ENCODE assay signal across 1 cellular context in genomic region chr6:52647199-52647598, GRCh38.
TF ChIP-seq lines count a peak whose summit lies in the region.

No MANE protein-coding gene starts in this region.

TF ChIP-seq in H1, 55 proteins besides CTCF, POLR2A, EP300 and RAD21 (continued from another document):
- TF ChIP-seq ATF2 (IDR thresholded peaks at IDR 0.05; ENCODE audit: low read length) (no peak), EGR1 (IDR thresholded peaks at IDR 0.05; ENCODE audit: borderline replicate concordance, low read depth, low read length) (no peak), ASH2L (IDR thresholded peaks at IDR 0.05; ENCODE audit: low read length) (no peak), CBX8 (IDR thresholded peaks at IDR 0.05; ENCODE audit: borderline replicate concordance, low read depth, low read length) (no peak), YY1 (IDR thresholded peaks at IDR 0.05; ENCODE audit: low read depth, low read length) (no peak), TCF12 (IDR thresholded peaks at IDR 0.05; ENCODE audit: low read depth, low read length) (no peak), CBX5 (IDR thresholded peaks at IDR 0.05; ENCODE audit: low read depth, low read length) (no peak), TBP (IDR thresholded peaks at IDR 0.05; ENCODE audit: low read depth, low read length) (no peak), SP2 (IDR thresholded peaks at IDR 0.05; ENCODE audit: low read length) (no peak), SIN3A (conservative IDR thresholded peaks at IDR 0.05 in 1 of 2, IDR thresholded peaks at IDR 0.05 in 1 of 2; ENCODE audit: low read depth in 1 of 2, low read length in 2 of 2) (no peak), EZH2 (IDR thresholded peaks at IDR 0.05; ENCODE audit: low read depth, low read length, severe bottlenecking) (no peak), HDAC2 (IDR thresholded peaks at IDR 0.05; ENCODE audit: borderline replicate concordance in 1 of 2, low read depth in 2 of 2, low read length in 2 of 2) (no peak), KDM4A (IDR thresholded peaks at IDR 0.05; ENCODE audit: low read depth, low read length, severe bottlenecking) (no peak), ZNF274 (IDR thresholded peaks at IDR 0.05; ENCODE audit: borderline replicate concordance, extremely low read depth, low read length) (no peak), POLR2AphosphoS5 (IDR thresholded peaks at IDR 0.05; ENCODE audit: low read depth, low read length) (no peak), TAF7 (optimal IDR thresholded peaks at IDR 0.05; ENCODE audit: borderline replicate concordance, low read depth, low read length) (no peak)
- TF ChIP-seq, protein P1, sequence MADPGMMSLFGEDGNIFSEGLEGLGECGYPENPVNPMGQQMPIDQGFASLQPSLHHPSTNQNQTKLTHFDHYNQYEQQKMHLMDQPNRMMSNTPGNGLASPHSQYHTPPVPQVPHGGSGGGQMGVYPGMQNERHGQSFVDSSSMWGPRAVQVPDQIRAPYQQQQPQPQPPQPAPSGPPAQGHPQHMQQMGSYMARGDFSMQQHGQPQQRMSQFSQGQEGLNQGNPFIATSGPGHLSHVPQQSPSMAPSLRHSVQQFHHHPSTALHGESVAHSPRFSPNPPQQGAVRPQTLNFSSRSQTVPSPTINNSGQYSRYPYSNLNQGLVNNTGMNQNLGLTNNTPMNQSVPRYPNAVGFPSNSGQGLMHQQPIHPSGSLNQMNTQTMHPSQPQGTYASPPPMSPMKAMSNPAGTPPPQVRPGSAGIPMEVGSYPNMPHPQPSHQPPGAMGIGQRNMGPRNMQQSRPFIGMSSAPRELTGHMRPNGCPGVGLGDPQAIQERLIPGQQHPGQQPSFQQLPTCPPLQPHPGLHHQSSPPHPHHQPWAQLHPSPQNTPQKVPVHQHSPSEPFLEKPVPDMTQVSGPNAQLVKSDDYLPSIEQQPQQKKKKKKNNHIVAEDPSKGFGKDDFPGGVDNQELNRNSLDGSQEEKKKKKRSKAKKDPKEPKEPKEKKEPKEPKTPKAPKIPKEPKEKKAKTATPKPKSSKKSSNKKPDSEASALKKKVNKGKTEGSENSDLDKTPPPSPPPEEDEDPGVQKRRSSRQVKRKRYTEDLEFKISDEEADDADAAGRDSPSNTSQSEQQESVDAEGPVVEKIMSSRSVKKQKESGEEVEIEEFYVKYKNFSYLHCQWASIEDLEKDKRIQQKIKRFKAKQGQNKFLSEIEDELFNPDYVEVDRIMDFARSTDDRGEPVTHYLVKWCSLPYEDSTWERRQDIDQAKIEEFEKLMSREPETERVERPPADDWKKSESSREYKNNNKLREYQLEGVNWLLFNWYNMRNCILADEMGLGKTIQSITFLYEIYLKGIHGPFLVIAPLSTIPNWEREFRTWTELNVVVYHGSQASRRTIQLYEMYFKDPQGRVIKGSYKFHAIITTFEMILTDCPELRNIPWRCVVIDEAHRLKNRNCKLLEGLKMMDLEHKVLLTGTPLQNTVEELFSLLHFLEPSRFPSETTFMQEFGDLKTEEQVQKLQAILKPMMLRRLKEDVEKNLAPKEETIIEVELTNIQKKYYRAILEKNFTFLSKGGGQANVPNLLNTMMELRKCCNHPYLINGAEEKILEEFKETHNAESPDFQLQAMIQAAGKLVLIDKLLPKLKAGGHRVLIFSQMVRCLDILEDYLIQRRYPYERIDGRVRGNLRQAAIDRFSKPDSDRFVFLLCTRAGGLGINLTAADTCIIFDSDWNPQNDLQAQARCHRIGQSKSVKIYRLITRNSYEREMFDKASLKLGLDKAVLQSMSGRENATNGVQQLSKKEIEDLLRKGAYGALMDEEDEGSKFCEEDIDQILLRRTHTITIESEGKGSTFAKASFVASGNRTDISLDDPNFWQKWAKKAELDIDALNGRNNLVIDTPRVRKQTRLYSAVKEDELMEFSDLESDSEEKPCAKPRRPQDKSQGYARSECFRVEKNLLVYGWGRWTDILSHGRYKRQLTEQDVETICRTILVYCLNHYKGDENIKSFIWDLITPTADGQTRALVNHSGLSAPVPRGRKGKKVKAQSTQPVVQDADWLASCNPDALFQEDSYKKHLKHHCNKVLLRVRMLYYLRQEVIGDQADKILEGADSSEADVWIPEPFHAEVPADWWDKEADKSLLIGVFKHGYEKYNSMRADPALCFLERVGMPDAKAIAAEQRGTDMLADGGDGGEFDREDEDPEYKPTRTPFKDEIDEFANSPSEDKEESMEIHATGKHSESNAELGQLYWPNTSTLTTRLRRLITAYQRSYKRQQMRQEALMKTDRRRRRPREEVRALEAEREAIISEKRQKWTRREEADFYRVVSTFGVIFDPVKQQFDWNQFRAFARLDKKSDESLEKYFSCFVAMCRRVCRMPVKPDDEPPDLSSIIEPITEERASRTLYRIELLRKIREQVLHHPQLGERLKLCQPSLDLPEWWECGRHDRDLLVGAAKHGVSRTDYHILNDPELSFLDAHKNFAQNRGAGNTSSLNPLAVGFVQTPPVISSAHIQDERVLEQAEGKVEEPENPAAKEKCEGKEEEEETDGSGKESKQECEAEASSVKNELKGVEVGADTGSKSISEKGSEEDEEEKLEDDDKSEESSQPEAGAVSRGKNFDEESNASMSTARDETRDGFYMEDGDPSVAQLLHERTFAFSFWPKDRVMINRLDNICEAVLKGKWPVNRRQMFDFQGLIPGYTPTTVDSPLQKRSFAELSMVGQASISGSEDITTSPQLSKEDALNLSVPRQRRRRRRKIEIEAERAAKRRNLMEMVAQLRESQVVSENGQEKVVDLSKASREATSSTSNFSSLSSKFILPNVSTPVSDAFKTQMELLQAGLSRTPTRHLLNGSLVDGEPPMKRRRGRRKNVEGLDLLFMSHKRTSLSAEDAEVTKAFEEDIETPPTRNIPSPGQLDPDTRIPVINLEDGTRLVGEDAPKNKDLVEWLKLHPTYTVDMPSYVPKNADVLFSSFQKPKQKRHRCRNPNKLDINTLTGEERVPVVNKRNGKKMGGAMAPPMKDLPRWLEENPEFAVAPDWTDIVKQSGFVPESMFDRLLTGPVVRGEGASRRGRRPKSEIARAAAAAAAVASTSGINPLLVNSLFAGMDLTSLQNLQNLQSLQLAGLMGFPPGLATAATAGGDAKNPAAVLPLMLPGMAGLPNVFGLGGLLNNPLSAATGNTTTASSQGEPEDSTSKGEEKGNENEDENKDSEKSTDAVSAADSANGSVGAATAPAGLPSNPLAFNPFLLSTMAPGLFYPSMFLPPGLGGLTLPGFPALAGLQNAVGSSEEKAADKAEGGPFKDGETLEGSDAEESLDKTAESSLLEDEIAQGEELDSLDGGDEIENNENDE (IDR thresholded peaks at IDR 0.05; ENCODE audit: insufficient replicate concordance, low read length): no peak
TF ChIP-seq in H1: peak in this region for 0.
